8 cellular contexts compared by ENCODE assay signal in the genomic region with DNA sequence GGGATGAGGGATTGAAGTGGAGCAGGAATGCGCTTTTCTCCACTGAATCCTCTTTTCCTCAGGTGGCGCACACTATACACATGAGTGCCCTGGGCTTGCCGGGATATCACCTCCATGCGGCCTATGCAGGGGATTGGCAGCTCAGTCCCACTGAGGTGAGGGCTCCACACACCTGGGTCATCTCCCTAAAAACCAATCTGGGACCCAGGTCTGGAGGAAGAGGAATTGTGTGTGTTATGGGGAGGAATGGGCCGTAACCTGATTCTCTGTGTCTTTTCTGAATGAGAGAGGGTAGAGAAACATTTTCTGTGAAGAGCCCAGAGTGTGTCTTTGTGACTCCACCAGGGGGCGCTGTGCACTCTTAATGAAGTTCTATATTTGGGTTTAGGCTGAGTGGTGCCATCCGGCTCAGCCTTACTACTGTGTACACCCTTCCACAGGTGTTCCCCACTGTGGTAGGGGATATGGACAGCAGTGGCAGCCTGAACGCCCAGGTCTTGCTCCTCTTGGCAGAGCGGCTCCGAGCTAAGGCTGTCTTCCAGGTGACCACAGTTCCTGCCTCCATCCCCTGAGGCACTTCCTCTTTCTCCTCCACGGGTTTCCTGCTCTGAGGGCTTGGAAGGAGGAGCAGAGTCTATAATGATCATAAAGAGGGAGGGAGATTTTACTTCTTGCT.
DNase-seq lines count a peak whose midpoint lies in the region; ATAC-seq and TF ChIP-seq lines count a peak whose summit lies in the region.

No MANE protein-coding gene starts in this region.

- peak; percentile 58 for DNase-seq in NCI-H446 treated with DMSO at 0.1 percent for 48 hours (lab: John Stamatoyannopoulos, UW)
- DNase-seq in cerebellar cortex (ENCODE audit: low spot score) = peak; percentile 87
- peak; percentile 75 to 79 for DNase-seq in stimulated activated CD4-positive, alpha-beta T cell treated with anti-CD3 and anti-CD28 coated beads, Interleukin-15, amount 100 ng/mL, for 1 hour (ENCODE audit: low read depth in 1 of 2, low spot score in 1 of 2)

- TF ChIP-seq CTCF in GM12873 (IDR thresholded peaks at IDR 0.05; ENCODE audit: insufficient read depth, low read depth, low read length, missing control alignments) = peak; percentile 87

- peak overlapping the region; percentile 63 for H3K27ac ChIP-seq in layer of hippocampus (ENCODE audit: low read depth, low read length)

- H3K27me3 ChIP-seq in layer of hippocampus (ENCODE audit: control insufficient read depth, insufficient read depth, low read length) = no peaks in the 10 kb centered on the region

- ATAC-seq in HG03280 (IDR thresholded peaks at IDR 0.05; ENCODE audit: unreplicated experiment) (peak; percentile 34), GM18519 (IDR thresholded peaks at IDR 0.05; ENCODE audit: low FRiP score, unreplicated experiment) (no peak)
- peak; percentile 29 to 39 for ATAC-seq in activated CD4-positive, CD25-positive, alpha-beta regulatory T cell treated with anti-CD3 and anti-CD28 coated beads, Interleukin-2, amount 50 U/mL, for 24 hours
